Comparison of ENCODE assay signal across 24 cellular contexts in genomic region chr10:127553431-127553830, GRCh38. TPM values are rescaled to one million over a fixed set of nuclear protein-coding genes. Genes with fewer than 3 reads are reported as not detected.
DNase-seq lines count a peak whose midpoint lies in the region; ATAC-seq and TF ChIP-seq lines count a peak whose summit lies in the region.
"Had no signal": no experiment of that assay in that cellular context is flagged by ENCODE, and none has a peak within 500 bp of the region (broad histone marks: within the 10 kb centered on the region; RNA-seq: fewer than 3 reads in every experiment).

No MANE protein-coding gene starts in this region.

- 90 to 91% methylated on average over 7 of the region's 7 CpGs for WGBS in lung, 2 donors
- 90 to 92% methylated on average over 7 of the region's 7 CpGs for WGBS in upper lobe of left lung, 2 donors

- CTCF ChIA-PET in naive thymus-derived CD4-positive, alpha-beta T cell (lab: Charles Lee), result no interaction called here

- H3K9me3 Mint-ChIP-seq in naive thymus-derived CD4-positive, alpha-beta T cell, result peaks cover 0 to 6% (median 0%) of the 10 kb centered on the region in 11 donors

- no peaks in the 10 kb centered on the region for H3K4me1 Mint-ChIP-seq in naive thymus-derived CD4-positive, alpha-beta T cell
- H3K4me1 Mint-ChIP-seq: CD14-positive monocyte; CD4-positive, alpha-beta memory T cell; CD4-positive, CD25-positive, alpha-beta regulatory T cell; CD8-positive, alpha-beta memory T cell had no signal

- H3K4me3 ChIP-seq in lung, result no peak overlapping the region
- no peak overlapping the region for H3K4me3 ChIP-seq in naive thymus-derived CD4-positive, alpha-beta T cell (ENCODE audit: low read length)
- H3K4me3 ChIP-seq in upper lobe of left lung, result no peak overlapping the region
- H3K4me3 ChIP-seq: BLaER1 had no signal

- POLR2A ChIA-PET in naive thymus-derived CD4-positive, alpha-beta T cell (lab: Charles Lee), result no interaction called here

- H3K9me3 ChIP-seq in lung (ENCODE audit: control insufficient read depth in 2 of 2, insufficient read depth in 1 of 2, low read length in 1 of 2) (no peaks in the 10 kb centered on the region), upper lobe of left lung (no peaks in the 10 kb centered on the region)
- no peaks in the 10 kb centered on the region for H3K9me3 ChIP-seq in naive thymus-derived CD4-positive, alpha-beta T cell (ENCODE audit: control insufficient read depth in 2 of 3, low read length in 3 of 3)
- H3K9me3 ChIP-seq: BE2C, BLaER1 had no signal

- no peak for TF ChIP-seq EP300 in upper lobe of left lung (IDR thresholded peaks at IDR 0.05)

- H3K27ac ChIP-seq in lung (ENCODE audit: low read depth in 1 of 2, low read length in 1 of 2) (no peak overlapping the region), upper lobe of left lung (no peak overlapping the region)
- no peak overlapping the region for H3K27ac ChIP-seq in naive thymus-derived CD4-positive, alpha-beta T cell (ENCODE audit: low read depth, low read length)
- H3K27ac ChIP-seq: BLaER1 had no signal

- H3K27ac Mint-ChIP-seq in naive thymus-derived CD4-positive, alpha-beta T cell, result no peak overlapping the region
- H3K27ac Mint-ChIP-seq: CD4-positive, alpha-beta memory T cell; CD4-positive, CD25-positive, alpha-beta regulatory T cell; CD8-positive, alpha-beta memory T cell had no signal

- peaks cover 0 to 46% (median 23%) of the 10 kb centered on the region in 5 donors for H3K27me3 Mint-ChIP-seq in naive thymus-derived CD4-positive, alpha-beta T cell
- H3K27me3 Mint-ChIP-seq: CD4-positive, CD25-positive, alpha-beta regulatory T cell had no signal

- TF ChIP-seq CTCF in lung (IDR thresholded peaks at IDR 0.05; ENCODE audit: control extremely low read depth, extremely low read depth), result no peak
- TF ChIP-seq CTCF in upper lobe of left lung (IDR thresholded peaks at IDR 0.05), result no peak

- H3K4me1 ChIP-seq in lung (ENCODE audit: control insufficient read depth in 2 of 2, insufficient read depth in 2 of 2, low read length in 2 of 2) (no peaks in the 10 kb centered on the region), upper lobe of left lung (no peaks in the 10 kb centered on the region)
- no peaks in the 10 kb centered on the region for H3K4me1 ChIP-seq in naive thymus-derived CD4-positive, alpha-beta T cell (ENCODE audit: control insufficient read depth in 2 of 2, insufficient read depth in 2 of 2, low read length in 2 of 2)
- H3K4me1 ChIP-seq: BE2C, BLaER1 had no signal

- ATAC-seq in lung (ENCODE audit: insufficient read depth, low FRiP score) (no peak), upper lobe of left lung (ENCODE audit: low FRiP score in 2 of 2) (no peak)
- ATAC-seq in naive thymus-derived CD4-positive, alpha-beta T cell, result no peak

- TF ChIP-seq POLR2A in upper lobe of left lung (IDR thresholded peaks at IDR 0.05), result no peak

- no peak overlapping the region for H3K4me3 Mint-ChIP-seq in naive thymus-derived CD4-positive, alpha-beta T cell
- H3K4me3 Mint-ChIP-seq: CD14-positive monocyte; CD4-positive, alpha-beta memory T cell; CD4-positive, CD25-positive, alpha-beta regulatory T cell; CD8-positive, alpha-beta memory T cell had no signal

- H3K27me3 ChIP-seq in lung (ENCODE audit: control insufficient read depth, insufficient read depth) (no peaks in the 10 kb centered on the region), upper lobe of left lung (no peaks in the 10 kb centered on the region)
- H3K27me3 ChIP-seq in naive thymus-derived CD4-positive, alpha-beta T cell (ENCODE audit: control insufficient read depth in 2 of 2, insufficient read depth in 2 of 2, low read length in 2 of 2), result no peaks in the 10 kb centered on the region
- H3K27me3 ChIP-seq: BE2C, BLaER1 had no signal

- DNase-seq in HT1080 (ENCODE audit: low read depth), result peak; percentile 55
- DNase-seq in RKO (ENCODE audit: low spot score), result peak; percentile 73
- peak; percentile 7 for DNase-seq in lung (ENCODE audit: low spot score)
- no peak for DNase-seq in pons (ENCODE audit: low spot score)
- DNase-seq in naive thymus-derived CD4-positive, alpha-beta T cell, result no peak
- no peak for DNase-seq in upper lobe of left lung
- DNase-seq: 8988T; ACHN; BE2C; C1 segment of cervical spinal cord; CD4-positive, alpha-beta memory T cell; CD4-positive, CD25-positive, alpha-beta regulatory T cell; CD8-positive, alpha-beta memory T cell; COR-L47; DMS 273 treated with DMSO at 0.1 percent for 48 hours; DMS153; DMS53; DMS79; DND-41; GF-D8 had no signal

- no peaks in the 10 kb centered on the region for H3K36me3 Mint-ChIP-seq in naive thymus-derived CD4-positive, alpha-beta T cell
- H3K36me3 Mint-ChIP-seq: CD14-positive monocyte; CD4-positive, alpha-beta memory T cell; CD4-positive, CD25-positive, alpha-beta regulatory T cell had no signal

- intact Hi-C loops in naive thymus-derived CD4-positive, alpha-beta T cell (cut with micrococcal nuclease), result no loop called here

- H3K36me3 ChIP-seq in lung (ENCODE audit: control insufficient read depth in 2 of 2, insufficient read depth in 2 of 2, low read length in 2 of 2) (no peaks in the 10 kb centered on the region), upper lobe of left lung (no peaks in the 10 kb centered on the region)
- H3K36me3 ChIP-seq in naive thymus-derived CD4-positive, alpha-beta T cell (ENCODE audit: control insufficient read depth in 2 of 3, insufficient read depth in 3 of 3, low read length in 3 of 3), result no peaks in the 10 kb centered on the region
- H3K36me3 ChIP-seq: BE2C, BLaER1 had no signal

RNA-seq across cellular contexts. Expression of gene NPS, which starts 4.3 kb away (rescaled TPM):
- total RNA-seq in HT1080 (2014; rRNA removed; shearing (Covaris generic)), result not detected in 2 replicates
- not detected in 2 replicates for polyA plus RNA-seq in HT1080 (2015; cell fraction: cytosol; rRNA removed)
- polyA plus RNA-seq in HT1080 (2015; cell fraction: nucleus; rRNA removed), result not detected in 2 replicates
- not detected for total RNA-seq in lung
- not detected for polyA plus RNA-seq in lung
- not detected for total RNA-seq in naive thymus-derived CD4-positive, alpha-beta T cell
- not detected for polyA plus RNA-seq in naive thymus-derived CD4-positive, alpha-beta T cell
- total RNA-seq in upper lobe of left lung, result not detected
- total RNA-seq: A673; CD4-positive, alpha-beta memory T cell; CD4-positive, CD25-positive, alpha-beta regulatory T cell; CD8-positive, alpha-beta memory T cell had no signal
- polyA plus RNA-seq: AG04450; CD14-positive monocyte; CD4-positive, alpha-beta memory T cell; CD4-positive, CD25-positive, alpha-beta regulatory T cell; CD8-positive, alpha-beta memory T cell had no signal

Comparison
In these comparisons a context has a peak if more than half of its experiments do, and no peak if none do; other contexts are left out.
1. DNase-seq: peak in HT1080 (single experiment), RKO (single experiment) and lung (single experiment); none in pons (single experiment), naive thymus-derived CD4-positive, alpha-beta T cell (0 of 9) and upper lobe of left lung (0 of 2).